8 cellular contexts compared by ENCODE assay signal in genomic region chr21:42258150-42258884, GRCh38.
DNase-seq lines count a peak whose midpoint lies in the region; ATAC-seq and TF ChIP-seq lines count a peak whose summit lies in the region.

No MANE protein-coding gene starts in this region.

- ATAC-seq in GM19463 (IDR thresholded peaks at IDR 0.05; ENCODE audit: unreplicated experiment) (peak; percentile 68), GM18873 (IDR thresholded peaks at IDR 0.05; ENCODE audit: low FRiP score, unreplicated experiment) (no peak)
- peak; percentile 86 to 91 for ATAC-seq in activated CD4-positive, CD25-positive, alpha-beta regulatory T cell treated with anti-CD3 and anti-CD28 coated beads, Interleukin-2, amount 50 U/mL, for 24 hours

- DNase-seq in AG10803 (ENCODE audit: low read depth) = peak; percentile 45
- peak; percentile 44 for DNase-seq in NCI-H2107 (lab: John Stamatoyannopoulos, UW)
- DNase-seq in cardiac fibroblast (ENCODE audit: low read depth in 2 of 2) = peak; percentile 64 to 73
- peak; percentile 54 for DNase-seq in kidney tubule cell (ENCODE audit: low spot score)
- peak; percentile 83 for DNase-seq in stimulated activated CD4-positive, alpha-beta T cell treated with anti-CD3 and anti-CD28 coated beads, Interleukin-4, amount 100 ng/mL, for 24 hours

- TF ChIP-seq CTCF in AG10803 (conservative IDR thresholded peaks at IDR 0.05; ENCODE audit: low read length) (peak; percentile 73), cardiac fibroblast (IDR thresholded peaks at IDR 0.05; ENCODE audit: low read depth, low read length) (peak; percentile 88)

- H3K4me3 ChIP-seq in AG10803 (ENCODE audit: low read length) (no peak overlapping the region), cardiac fibroblast (replicated peaks in 1 of 2; ENCODE audit: low read depth in 2 of 2, low read length in 2 of 2) (no peak overlapping the region)
